ENCODE assay signal across 21 cellular contexts in genomic region chr15:49418811-49419210, GRCh38.
"Had no signal": no experiment of that assay in that cellular context is flagged by ENCODE, and none has a peak within 500 bp of the region (broad histone marks: within the 10 kb centered on the region; RNA-seq: fewer than 3 reads in every experiment).

No MANE protein-coding gene starts in this region.

- DNase-seq: Karpas-422, KG1, MG63, MV-4-11, NCI-H1048, NCI-H1105 treated with DMSO at 0.1 percent for 48 hours, NCI-H1417 treated with DMSO at 0.1 percent for 48 hours, NCI-H146, NCI-H1694 treated with DMSO at 0.1 percent for 48 hours, NCI-H1930, NCI-H2081, NCI-H2107, NCI-H2227 treated with DMSO at 0.1 percent for 48 hours, NCI-H446, NCI-H510A, NCI-H524 treated with DMSO at 0.1 percent for 48 hours, NCI-H69, NCI-H774, PC-3, SHP77 treated with DMSO at 0.1 percent for 48 hours, SJCRH30 had no signal
